In the genomic region with DNA sequence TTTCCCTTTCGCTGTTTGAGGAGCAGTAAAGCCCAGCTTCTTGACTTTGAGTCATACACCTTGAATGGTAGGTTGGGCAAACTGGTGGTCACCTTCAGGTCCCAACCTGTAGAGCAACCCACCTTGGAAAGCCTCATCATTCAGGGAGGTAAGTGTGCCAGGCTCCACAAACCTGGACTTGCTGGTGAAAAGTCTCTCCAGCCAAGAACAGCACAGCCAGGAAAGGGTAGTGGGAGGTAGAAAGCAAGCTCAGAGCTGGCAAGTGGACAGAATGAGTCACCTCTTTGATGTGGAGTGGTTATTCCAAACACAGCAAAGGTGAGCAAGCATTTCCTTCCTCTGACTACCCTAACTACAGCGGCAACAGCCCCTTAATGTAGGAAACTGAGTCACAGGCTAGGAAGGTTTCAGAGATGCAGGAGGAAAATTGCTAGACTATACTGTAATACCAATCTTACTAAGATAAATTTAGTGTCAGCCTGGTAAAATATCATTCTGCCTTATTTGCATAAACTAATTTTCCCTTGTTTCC, we compare ENCODE assay signal across 10 cellular contexts.
DNase-seq lines count a peak whose midpoint lies in the region; ATAC-seq and TF ChIP-seq lines count a peak whose summit lies in the region.
"Had no signal": no experiment of that assay in that cellular context is flagged by ENCODE, and none has a peak within 500 bp of the region (broad histone marks: within the 10 kb centered on the region; RNA-seq: fewer than 3 reads in every experiment).

No MANE protein-coding gene starts in this region.

- no peaks in the 10 kb centered on the region for H3K36me3 ChIP-seq in MM.1S (replicated peaks; ENCODE audit: insufficient read depth, low read length)

- no peak overlapping the region for H2AFZ ChIP-seq in MM.1S (ENCODE audit: low read length)

- H3K27ac Mint-ChIP-seq in activated naive CD4-positive, alpha-beta T cell treated with anti-CD3 and anti-CD28 coated beads, Interleukin-2, amount 50 U/mL, for 72 hours: peak overlapping the region; percentile 41 to 83
- no peak overlapping the region for H3K27ac Mint-ChIP-seq in chondrocyte (ENCODE audit: unreplicated experiment)

- DNase-seq in activated CD4-positive, CD25-positive, alpha-beta regulatory T cell (lab: John Stamatoyannopoulos, UW): no peak
- peak; percentile 51 to 78 for DNase-seq in activated naive CD4-positive, alpha-beta T cell treated with anti-CD3 and anti-CD28 coated beads, Interleukin-2, amount 50 U/mL, for 72 hours (ENCODE audit: low spot score in 2 of 2)
- DNase-seq in lung microvascular endothelial cell (ENCODE audit: low read depth in 2 of 2) (peak; percentile 96 to 98), MM.1S (no peak), chondrocyte (ENCODE audit: low spot score) (no peak)
- DNase-seq in stimulated activated naive CD8-positive, alpha-beta T cell treated with anti-CD3 and anti-CD28 coated beads, Interleukin-15, Interleukin-2, amounts not matched to agents 100 U/mL and 50 U/mL, for 24 hours: peak; percentile 64
- DNase-seq: midbrain, OCI-M1 had no signal

- H3K79me2 ChIP-seq in MM.1S (ENCODE audit: low read length): no peaks in the 10 kb centered on the region

- no peaks in the 10 kb centered on the region for H3K4me1 ChIP-seq in MM.1S (ENCODE audit: low read length)

- H3F3A ChIP-seq in MM.1S (ENCODE audit: insufficient read depth, low read length): no peaks in the 10 kb centered on the region

- TF ChIP-seq CTCF in MM.1S (IDR thresholded peaks at IDR 0.05; ENCODE audit: low read length) (no peak), chondrocyte (IDR thresholded peaks at IDR 0.05) (no peak)

- H3K36me3 Mint-ChIP-seq in activated naive CD4-positive, alpha-beta T cell treated with anti-CD3 and anti-CD28 coated beads, Interleukin-2, amount 50 U/mL, for 72 hours: no peaks in the 10 kb centered on the region
- H3K36me3 Mint-ChIP-seq in chondrocyte (ENCODE audit: low read depth): no peaks in the 10 kb centered on the region

- no peak overlapping the region for H3K4me3 Mint-ChIP-seq in chondrocyte (ENCODE audit: unreplicated experiment)

- H3K4me3 ChIP-seq in MM.1S (ENCODE audit: low read length): no peak overlapping the region

- no peaks in the 10 kb centered on the region for H4K20me1 ChIP-seq in MM.1S (ENCODE audit: insufficient read depth, low read length)

- no peaks in the 10 kb centered on the region for H3K9me3 ChIP-seq in MM.1S (replicated peaks; ENCODE audit: insufficient read depth, low read length)

- H3K4me1 Mint-ChIP-seq in chondrocyte (ENCODE audit: low read depth): peaks cover 25% of the 10 kb centered on the region

- no peaks in the 10 kb centered on the region for H3K9me3 Mint-ChIP-seq in activated naive CD4-positive, alpha-beta T cell treated with anti-CD3 and anti-CD28 coated beads, Interleukin-2, amount 50 U/mL, for 72 hours
- H3K9me3 Mint-ChIP-seq in chondrocyte (ENCODE audit: low read depth): no peaks in the 10 kb centered on the region

- peak; percentile 49 to 62 for ATAC-seq in activated CD4-positive, CD25-positive, alpha-beta regulatory T cell treated with anti-CD3 and anti-CD28 coated beads, Interleukin-2, amount 50 U/mL, for 24 hours
- peak; percentile 97 for ATAC-seq in activated naive CD4-positive, alpha-beta T cell treated with anti-CD3 and anti-CD28 coated beads, Interleukin-2, amount 50 U/mL, for 72 hours
- ATAC-seq in stimulated activated naive CD8-positive, alpha-beta T cell treated with anti-CD3 and anti-CD28 coated beads, Interleukin-15, Interleukin-2, amounts not matched to agents 100 U/mL and 50 U/mL, for 24 hours: peak; percentile 89
- no peak for ATAC-seq in GM21515 (IDR thresholded peaks at IDR 0.05; ENCODE audit: unreplicated experiment)

- no peak overlapping the region for H3K4me2 ChIP-seq in MM.1S (ENCODE audit: low read depth, low read length)

- no peaks in the 10 kb centered on the region for H3K27me3 ChIP-seq in MM.1S (replicated peaks; ENCODE audit: insufficient read depth, low read length)

- H3K9me2 ChIP-seq in MM.1S (replicated peaks; ENCODE audit: insufficient read depth, low read length): no peaks in the 10 kb centered on the region

- H3K27ac ChIP-seq in MM.1S (ENCODE audit: low read length): no peak overlapping the region

- peaks cover 3% of the 10 kb centered on the region for H3K27me3 Mint-ChIP-seq in chondrocyte (ENCODE audit: low read depth)

- H3K9ac ChIP-seq in MM.1S (ENCODE audit: low read length): no peak overlapping the region

Comparison
In these comparisons a context has a peak if more than half of its experiments do, and no peak if none do; other contexts are left out.
1. DNase-seq: peak in activated naive CD4-positive, alpha-beta T cell treated with anti-CD3 and anti-CD28 coated beads, Interleukin-2, amount 50 U/mL, for 72 hours (2 of 2), lung microvascular endothelial cell (2 of 2) and stimulated activated naive CD8-positive, alpha-beta T cell treated with anti-CD3 and anti-CD28 coated beads, Interleukin-15, Interleukin-2, amounts not matched to agents 100 U/mL and 50 U/mL, for 24 hours (single experiment); none in activated CD4-positive, CD25-positive, alpha-beta regulatory T cell (0 of 4), MM.1S (single experiment) and chondrocyte (single experiment).